13 cellular contexts compared by ENCODE assay signal in genomic region chr3:12444582-12445468, GRCh38. TPM values are rescaled to one million over a fixed set of nuclear protein-coding genes. Genes with fewer than 3 reads are reported as not detected.
DNase-seq lines count a peak whose midpoint lies in the region; ATAC-seq, FAIRE-seq and TF ChIP-seq lines count a peak whose summit lies in the region.
"Had no signal": no experiment of that assay in that cellular context is flagged by ENCODE, and none has a peak within 500 bp of the region (broad histone marks: within the 10 kb centered on the region; RNA-seq: fewer than 3 reads in every experiment).

No MANE protein-coding gene starts in this region.

- WGBS in right cardiac atrium = 64% methylated on average over 24 of the region's 24 CpGs
- 3% methylated on average over 16 of the region's 24 CpGs for WGBS in HepG2 (ENCODE audit: low lambda C conversion rate)

- H4K20me1 ChIP-seq in astrocyte (ENCODE audit: insufficient read depth, low read length) (no peaks in the 10 kb centered on the region), HepG2 (ENCODE audit: insufficient read depth, low read length) (no peaks in the 10 kb centered on the region)

- no peaks in the 10 kb centered on the region for H3K36me3 ChIP-seq in astrocyte (ENCODE audit: insufficient read depth, low read length)
- no peaks in the 10 kb centered on the region for H3K36me3 ChIP-seq in HepG2 (replicated peaks in 1 of 2; ENCODE audit: control insufficient read depth in 1 of 2, insufficient read depth in 2 of 2, low read length in 2 of 2)
- H3K36me3 ChIP-seq: ovary, upper lobe of left lung had no signal

- H2AFZ ChIP-seq in astrocyte (ENCODE audit: low read depth, low read length) (peak overlapping the region; percentile 62), HepG2 (ENCODE audit: low read length) (peak overlapping the region; percentile 58)

- DNase-seq in right cardiac atrium (peak in 2 of 3 donors; percentile 66 to 74), Right ventricle myocardium inferior (ENCODE audit: missing footprints) (no peak), astrocyte (ENCODE audit: low read depth) (peak; percentile 44), HepG2 (ENCODE audit: low spot score) (peak; percentile 78), urothelium cell line (ENCODE audit: low spot score) (peak; percentile 69), SKM-1 (lab: John Stamatoyannopoulos, UW; ENCODE audit: unreplicated experiment) (no peak)
- DNase-seq in stimulated activated CD4-positive, alpha-beta T cell treated with anti-CD3 and anti-CD28 coated beads, Interleukin-15, amount 100 ng/mL, for 24 hours = no peak
- DNase-seq: immature natural killer cell, NCI-H2107, ovary had no signal

- intact Hi-C loops in right cardiac atrium (cut with DNase I) = no loop called here
- intact Hi-C loops in Right ventricle myocardium inferior (cut with DNase I) = no loop called here
- intact Hi-C loops in HepG2 (cut with micrococcal nuclease; ENCODE audit: unreplicated experiment) = loop anchor here (2.0 kb wide), 1 partner anchor 40 kb away; no protein-coding TSS in a partner anchor

- peak in 1 of 2 donors; percentile 34 for ATAC-seq in right cardiac atrium
- no peak for ATAC-seq in Right ventricle myocardium inferior
- peak; percentile 94 for ATAC-seq in HepG2
- ATAC-seq in GM19455 (IDR thresholded peaks at IDR 0.05; ENCODE audit: unreplicated experiment) = no peak
- ATAC-seq: activated naive CD4-positive, alpha-beta T cell treated with anti-CD3 and anti-CD28 coated beads, Interleukin-2, amount 50 U/mL, for 72 hours had no signal

- no peak overlapping the region for H3K4me3 Mint-ChIP-seq in astrocyte (ENCODE audit: unreplicated experiment)
- H3K4me3 Mint-ChIP-seq: immature natural killer cell had no signal

- peak in 1 of 2 experiments; percentile 51; a peak in 3 of 4 replicates for TF ChIP-seq POLR2A in HepG2 (IDR thresholded peaks at IDR 0.05; ENCODE audit: insufficient read depth in 1 of 2, low read depth in 2 of 2, low read length in 2 of 2)

- CTCF ChIA-PET in HepG2 (lab: Yijun Ruan, JAX; ENCODE audit: low intra/inter-chr PET ratio, low total read pairs) = no interaction called here

- H3K27ac ChIP-seq in right cardiac atrium (ENCODE audit: low read length) (peak overlapping the region; percentile 20), astrocyte (ENCODE audit: low read depth, low read length) (peak overlapping the region; percentile 43), HepG2 (ENCODE audit: extremely low read length, insufficient read depth, low read length) (peak overlapping the region; percentile 93)
- H3K27ac ChIP-seq: ovary, upper lobe of left lung had no signal

- peaks cover 2% of the 10 kb centered on the region for H3K9me3 Mint-ChIP-seq in astrocyte (ENCODE audit: unreplicated experiment)
- H3K9me3 Mint-ChIP-seq: activated naive CD4-positive, alpha-beta T cell treated with anti-CD3 and anti-CD28 coated beads, Interleukin-2, amount 50 U/mL, for 72 hours; immature natural killer cell had no signal

- POLR2A ChIA-PET in HepG2 (lab: Yijun Ruan, JAX) = interaction anchor here (0.6 to 2.2 kb wide), 8 partner anchors 13 to 157 kb away, joined by 3 to 8 read pairs (median 3); partner anchors contain the start of gene TSEN2

- H3K4me3 ChIP-seq in right cardiac atrium (ENCODE audit: low read length) (no peak overlapping the region), astrocyte (ENCODE audit: insufficient read depth, low read depth, low read length) (no peak overlapping the region), HepG2 (replicated peaks in 1 of 3; ENCODE audit: insufficient read depth in 1 of 3, low read depth in 2 of 3, low read length in 3 of 3) (peak overlapping the region; percentile 39 to 53 (median 42))
- H3K4me3 ChIP-seq: ovary, upper lobe of left lung had no signal

- TF ChIP-seq EP300 in HepG2 (IDR thresholded peaks at IDR 0.05; ENCODE audit: low read depth in 2 of 2, low read length in 2 of 2) = peak; percentile 19 to 64; a peak in 3 of 4 replicates
- TF ChIP-seq EP300 in HepG2 (CRISPR knock-in tag; IDR thresholded peaks at IDR 0.05; ENCODE audit: borderline replicate concordance) = no peak; the same call in 1 of the 2 replicates

- H3K4me2 ChIP-seq in astrocyte (ENCODE audit: low read length) (peak overlapping the region; percentile 72), HepG2 (ENCODE audit: low read depth, low read length) (peak overlapping the region; percentile 85)

- H3K9me3 ChIP-seq in right cardiac atrium (ENCODE audit: control insufficient read depth, low read length) = no peaks in the 10 kb centered on the region
- H3K9me3 ChIP-seq in astrocyte (ENCODE audit: insufficient read depth, low read depth, low read length) = no peaks in the 10 kb centered on the region
- no peaks in the 10 kb centered on the region for H3K9me3 ChIP-seq in HepG2 (ENCODE audit: low read length)
- H3K9me3 ChIP-seq: ovary, upper lobe of left lung had no signal

- peak; percentile 34 for TF ChIP-seq RAD21 in HepG2 (CRISPR knock-in tag; IDR thresholded peaks at IDR 0.05)

- peaks cover 45% of the 10 kb centered on the region for H3K27me3 Mint-ChIP-seq in astrocyte (ENCODE audit: low read depth, unreplicated experiment)

- H3K4me1 Mint-ChIP-seq in astrocyte (ENCODE audit: low read depth, unreplicated experiment) = peaks cover 15% of the 10 kb centered on the region
- H3K4me1 Mint-ChIP-seq: immature natural killer cell had no signal

- TF ChIP-seq CTCF in astrocyte (IDR thresholded peaks at IDR 0.05; ENCODE audit: insufficient read depth, low read depth, low read length) (no peak), HepG2 (CRISPR knock-in tag; IDR thresholded peaks at IDR 0.05) (peak; percentile 40)

- no peaks in the 10 kb centered on the region for H3K36me3 Mint-ChIP-seq in astrocyte (ENCODE audit: low read depth, unreplicated experiment)
- H3K36me3 Mint-ChIP-seq: activated naive CD4-positive, alpha-beta T cell treated with anti-CD3 and anti-CD28 coated beads, Interleukin-2, amount 50 U/mL, for 72 hours; immature natural killer cell had no signal

- H3K9ac ChIP-seq in astrocyte (ENCODE audit: low read length) = peak overlapping the region; percentile 39
- H3K9ac ChIP-seq in HepG2 (ENCODE audit: insufficient read depth, low read depth, low read length) = peak overlapping the region; percentile 76

- FAIRE-seq in astrocyte (lab: Jason Lieb, UNC) (no peak), HepG2 (lab: Jason Lieb, UNC) (peak; percentile 74), urothelium cell line (lab: Jason Lieb, UNC) (no peak)

- in situ Hi-C loops in HepG2 (cut with HindIII; ENCODE audit: extremely low pct_ligation_motif_present, low pct_unique_long_range_greater_than_20kb) = no loop called here

- H3K79me2 ChIP-seq in astrocyte (ENCODE audit: insufficient read depth, low read length) (no peaks in the 10 kb centered on the region), HepG2 (ENCODE audit: insufficient read depth, low read length) (no peaks in the 10 kb centered on the region)

- no peak overlapping the region for H3K27ac Mint-ChIP-seq in astrocyte (ENCODE audit: unreplicated experiment)
- H3K27ac Mint-ChIP-seq: activated naive CD4-positive, alpha-beta T cell treated with anti-CD3 and anti-CD28 coated beads, Interleukin-2, amount 50 U/mL, for 72 hours; immature natural killer cell had no signal

- BruUV-seq in HepG2 (replicated peaks; lab: Mats Ljungman, UMichigan) = TSS peak; percentile 96

- H3K4me1 ChIP-seq in right cardiac atrium (ENCODE audit: control insufficient read depth, insufficient read depth, low read length) (peaks cover 11% of the 10 kb centered on the region), astrocyte (ENCODE audit: insufficient read depth, low read length) (peaks cover 43% of the 10 kb centered on the region), HepG2 (ENCODE audit: insufficient read depth, low read length) (peaks cover 47% of the 10 kb centered on the region)
- H3K4me1 ChIP-seq: upper lobe of left lung had no signal

- H3K27me3 ChIP-seq in right cardiac atrium (ENCODE audit: control insufficient read depth, insufficient read depth) (no peaks in the 10 kb centered on the region), astrocyte (ENCODE audit: insufficient read depth, low read length) (no peaks in the 10 kb centered on the region), HepG2 (ENCODE audit: control insufficient read depth in 1 of 2, insufficient read depth in 2 of 2, low read length in 2 of 2) (no peaks in the 10 kb centered on the region)
- H3K27me3 ChIP-seq: ovary, upper lobe of left lung had no signal

RNA-seq across cellular contexts. Expression of gene TSEN2, which starts 39.5 kb away (rescaled TPM):
- total RNA-seq in right cardiac atrium (10 to 100 TPM; 13.9 to 21.4 (median 20.0) TPM), Right ventricle myocardium inferior (24.1 TPM), astrocyte (9.7 TPM in 2 replicates), HepG2 (2016; rRNA removed; fragmentation: Illumina TruSeq; extraction: Trizol) (16.4 and 17.3 TPM in 2 replicates)
- polyA plus RNA-seq in right cardiac atrium (18.6 TPM), HepG2 (2011; rRNA removed) (11.0 and 11.5 TPM in 2 replicates)
- total RNA-seq in HepG2 (2016; cell fraction: cytosol; rRNA removed; fragmentation: Illumina TruSeq; extraction: Trizol; ENCODE audit: low read depth) = 8.7 and 13.6 TPM in 2 replicates
- total RNA-seq in HepG2 (2016; cell fraction: insoluble cytoplasmic fraction; rRNA removed; fragmentation: Illumina TruSeq; extraction: Trizol) = 15.8 and 19.3 TPM in 2 replicates
- total RNA-seq in HepG2 (2016; cell fraction: membrane; rRNA removed; fragmentation: Illumina TruSeq; extraction: Trizol) = 9.1 and 9.4 TPM in 2 replicates
- total RNA-seq in HepG2 (2016; cell fraction: nucleus; rRNA removed; fragmentation: Illumina TruSeq; extraction: Trizol) = 21.4 and 24.3 TPM in 2 replicates
- 3.9 and 4.1 TPM in 2 replicates for polyA plus RNA-seq in HepG2 (2011; cell fraction: cytosol; rRNA removed)
- polyA plus RNA-seq in HepG2 (2011; cell fraction: nucleus; rRNA removed) = 14.2 and 17.5 TPM in 2 replicates
- 8.1 and 9.3 TPM in 2 replicates for polyA plus RNA-seq in HepG2 (2012)
- polyA plus RNA-seq in HepG2 (2016; cell fraction: cytosol; fragmentation: Illumina TruSeq; extraction: Trizol; ENCODE audit: low read depth) = 2.0 and 2.5 TPM in 2 replicates
- 13.0 and 13.8 TPM in 2 replicates for polyA plus RNA-seq in HepG2 (2016; cell fraction: insoluble cytoplasmic fraction; fragmentation: Illumina TruSeq; extraction: Trizol; ENCODE audit: low read depth)
- polyA plus RNA-seq in HepG2 (2016; cell fraction: membrane; fragmentation: Illumina TruSeq; extraction: Trizol; ENCODE audit: low read depth) = 2.9 and 4.2 TPM in 2 replicates
- polyA plus RNA-seq in HepG2 (2016; cell fraction: nucleus; fragmentation: Illumina TruSeq; extraction: Trizol; ENCODE audit: insufficient read depth, low read depth) = 28.7 and 33.4 TPM in 2 replicates
- 19.0 and 68.2 TPM in 2 replicates for polyA minus RNA-seq in HepG2 (2011; rRNA and poly(A)+ RNA removed; ENCODE audit: low replicate concordance)
- 5.5 and 5.6 TPM in 2 replicates for polyA minus RNA-seq in HepG2 (2011; cell fraction: cytosol; rRNA and poly(A)+ RNA removed)
- polyA minus RNA-seq in HepG2 (2011; cell fraction: nucleus; rRNA and poly(A)+ RNA removed) = 27.9 and 34.7 TPM in 2 replicates

Comparison
In these comparisons a context has a peak if more than half of its experiments do, and no peak if none do; other contexts are left out.
1. DNase-seq: peak in right cardiac atrium (2 of 3), astrocyte (single experiment), HepG2 (single experiment) and urothelium cell line (single experiment); none in Right ventricle myocardium inferior (single experiment), stimulated activated CD4-positive, alpha-beta T cell treated with anti-CD3 and anti-CD28 coated beads, Interleukin-15, amount 100 ng/mL, for 24 hours (single experiment) and SKM-1 (single experiment).
2. H3K27ac ChIP-seq: peak in every context shown above with its lines; median percentile 93 in HepG2; 43 in astrocyte; 20 in right cardiac atrium.
3. H3K4me3 ChIP-seq: peak in HepG2 (3 of 3); none in right cardiac atrium (single experiment) and astrocyte (single experiment).